Comparison of ENCODE assay signal across 31 cellular contexts in the genomic region with DNA sequence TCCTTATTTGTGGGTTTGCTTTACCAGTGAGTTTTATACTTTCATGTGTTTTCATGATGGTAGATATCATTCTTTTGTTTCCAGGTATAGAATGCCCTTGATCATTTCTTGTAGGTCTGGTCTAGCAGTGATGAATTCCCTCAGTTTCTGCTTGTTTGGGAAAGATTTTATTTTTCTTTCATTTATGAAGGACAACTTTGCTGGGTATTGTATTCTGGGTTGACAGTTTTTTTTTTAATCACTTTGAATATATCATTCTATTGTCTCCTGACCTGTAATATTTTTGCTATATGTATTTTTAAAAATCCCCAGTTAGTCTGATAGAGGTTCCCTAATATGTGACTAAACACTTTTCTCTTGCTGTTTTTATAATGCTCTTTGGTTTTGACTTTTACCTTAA.
"Had no signal": no experiment of that assay in that cellular context is flagged by ENCODE, and none has a peak within 500 bp of the region (broad histone marks: within the 10 kb centered on the region; RNA-seq: fewer than 3 reads in every experiment).

No MANE protein-coding gene starts in this region.

- DNase-seq: activated B cell treated with CpG ODN at 0.5 μM for 24 hours; activated CD4-positive, alpha-beta memory T cell treated with anti-CD3 and anti-CD28 coated beads for 36 hours; activated CD4-positive, alpha-beta T cell treated with anti-CD3 and anti-CD28 coated beads for 48 hours; activated CD4-positive, alpha-beta T cell treated with anti-CD3 and anti-CD28 coated beads, Interleukin-2, amount 50 U/mL, for 1 hour; activated CD4-positive, alpha-beta T cell treated with anti-CD3 and anti-CD28 coated beads, Interleukin-2, amount 50 U/mL, for 4 hours; activated CD4-positive, CD25-positive, alpha-beta regulatory T cell treated with anti-CD3 and anti-CD28 coated beads, Interleukin-2, amount 50 U/mL, for 72 hours; activated CD8-positive, alpha-beta memory T cell treated with anti-CD3 and anti-CD28 coated beads, Interleukin-2, amount 50 U/mL, for 4 hours; activated CD8-positive, alpha-beta T cell treated with anti-CD3 and anti-CD28 coated beads for 36 hours; activated effector memory CD4-positive, alpha-beta T cell treated with anti-CD3 and anti-CD28 coated beads, Interleukin-2, amount 50 U/mL, for 16 hours; activated gamma-delta T cell treated with Interleukin-2 at 50 U/mL for 16 hours; activated naive CD4-positive, alpha-beta T cell; activated naive CD4-positive, alpha-beta T cell treated with anti-CD3 and anti-CD28 coated beads for 36 hours; activated naive CD4-positive, alpha-beta T cell treated with anti-CD3 and anti-CD28 coated beads, Interleukin-2, amount 50 U/mL, for 16 hours; activated naive CD8-positive, alpha-beta T cell treated with anti-CD3 and anti-CD28 coated beads, Interleukin-2, amount 10 ng/mL, durations not matched to agents 7 days and 5 days; activated naive CD8-positive, alpha-beta T cell treated with anti-CD3 and anti-CD28 coated beads, Interleukin-2, amount 50 U/mL, for 24 hours; activated T-cell treated with anti-CD3 and anti-CD28 coated beads for 4 hours; activated T-cell treated with anti-CD3 and anti-CD28 coated beads, Interleukin-2, amount 50 U/mL, for 1 hour; activated T-cell treated with anti-CD3 and anti-CD28 coated beads, Interleukin-2, amount 50 U/mL, for 4 hours; activated T-cell treated with anti-CD3 and anti-CD28 coated beads, Interleukin-2, amount 50 U/mL, for 72 hours; amygdala; anterior cingulate cortex; caudate nucleus; cerebellar nuclear complex; T-cell; T-helper 17 cell; T1000 had no signal

- ATAC-seq: activated CD8-positive, alpha-beta T cell treated with anti-CD3 and anti-CD28 coated beads for 36 hours; activated naive CD4-positive, alpha-beta T cell treated with anti-CD3 and anti-CD28 coated beads, Interleukin-2, amount 50 U/mL, for 72 hours; activated naive CD8-positive, alpha-beta T cell treated with anti-CD3 and anti-CD28 coated beads, Interleukin-2, amount 50 U/mL, for 24 hours; activated T-cell treated with anti-CD3 and anti-CD28 coated beads, Interleukin-2, amount 50 U/mL, for 4 hours; activated T-cell treated with anti-CD3 and anti-CD28 coated beads, Interleukin-2, amount 50 U/mL, for 72 hours; activated T-helper 17 cell treated with anti-CD3 and anti-CD28 coated beads, Interleukin-2, amount 50 U/mL, for 72 hours; T-cell; T-helper 17 cell had no signal

- H3K27me3 Mint-ChIP-seq: activated B cell treated with CpG ODN at 0.5 μM for 24 hours; activated CD4-positive, alpha-beta memory T cell treated with anti-CD3 and anti-CD28 coated beads for 36 hours; activated naive CD8-positive, alpha-beta T cell treated with anti-CD3 and anti-CD28 coated beads, Interleukin-2, amount 50 U/mL, for 24 hours; activated T-helper 17 cell treated with anti-CD3 and anti-CD28 coated beads, Interleukin-2, amount 50 U/mL, for 72 hours; central memory CD8-positive, alpha-beta T cell; T-cell; T-helper 17 cell had no signal

- H3K4me1 Mint-ChIP-seq: activated B cell treated with CpG ODN at 0.5 μM for 24 hours; activated naive CD8-positive, alpha-beta T cell treated with anti-CD3 and anti-CD28 coated beads, Interleukin-2, amount 50 U/mL, for 24 hours; activated T-helper 17 cell treated with anti-CD3 and anti-CD28 coated beads, Interleukin-2, amount 50 U/mL, for 72 hours; central memory CD8-positive, alpha-beta T cell; T-cell; T-helper 17 cell had no signal

- H3K4me3 Mint-ChIP-seq: activated B cell treated with CpG ODN at 0.5 μM for 24 hours; activated CD4-positive, alpha-beta memory T cell treated with anti-CD3 and anti-CD28 coated beads for 36 hours; activated CD8-positive, alpha-beta T cell treated with anti-CD3 and anti-CD28 coated beads for 36 hours; activated naive CD4-positive, alpha-beta T cell treated with anti-CD3 and anti-CD28 coated beads for 36 hours; activated naive CD8-positive, alpha-beta T cell treated with anti-CD3 and anti-CD28 coated beads, Interleukin-2, amount 10 ng/mL, durations not matched to agents 7 days and 5 days; activated naive CD8-positive, alpha-beta T cell treated with anti-CD3 and anti-CD28 coated beads, Interleukin-2, amount 50 U/mL, for 24 hours; activated T-cell treated with anti-CD3 and anti-CD28 coated beads, Interleukin-2, amount 50 U/mL, for 4 hours; activated T-cell treated with anti-CD3 and anti-CD28 coated beads, Interleukin-2, amount 50 U/mL, for 72 hours; activated T-helper 1 cell treated with anti-CD3 and anti-CD28 coated beads, Interleukin-12 subunit alpha, Interleukin-12 subunit beta, Interleukin-2, Interleukin-4 antibody, amounts not matched to agents 30 ng/mL and 10 ng/mL and 1 ng/mL, durations not matched to agents 14 hours and 24 hours and 36 hours; activated T-helper 17 cell treated with anti-CD3 and anti-CD28 coated beads, Interleukin-2, amount 50 U/mL, for 72 hours; brain; central memory CD8-positive, alpha-beta T cell; T-cell; T-helper 17 cell had no signal

- H3K27ac Mint-ChIP-seq: activated B cell treated with CpG ODN at 0.5 μM for 24 hours; activated CD4-positive, alpha-beta memory T cell treated with anti-CD3 and anti-CD28 coated beads for 36 hours; activated CD8-positive, alpha-beta T cell treated with anti-CD3 and anti-CD28 coated beads for 36 hours; activated naive CD4-positive, alpha-beta T cell treated with anti-CD3 and anti-CD28 coated beads for 36 hours; activated naive CD4-positive, alpha-beta T cell treated with anti-CD3 and anti-CD28 coated beads, Interleukin-2, amount 50 U/mL, for 72 hours; activated naive CD8-positive, alpha-beta T cell treated with anti-CD3 and anti-CD28 coated beads, Interleukin-2, amount 10 ng/mL, durations not matched to agents 7 days and 5 days; activated naive CD8-positive, alpha-beta T cell treated with anti-CD3 and anti-CD28 coated beads, Interleukin-2, amount 50 U/mL, for 24 hours; activated T-cell treated with anti-CD3 and anti-CD28 coated beads, Interleukin-2, amount 50 U/mL, for 72 hours; activated T-helper 1 cell treated with anti-CD3 and anti-CD28 coated beads, Interleukin-12 subunit alpha, Interleukin-12 subunit beta, Interleukin-2, Interleukin-4 antibody, amounts not matched to agents 30 ng/mL and 10 ng/mL and 1 ng/mL, durations not matched to agents 14 hours and 24 hours and 36 hours; activated T-helper 17 cell treated with anti-CD3 and anti-CD28 coated beads, Interleukin-2, amount 50 U/mL, for 72 hours; brain; T-cell; T-helper 17 cell had no signal
